ENCODE assay signal across 1 cellular context in the genomic region with DNA sequence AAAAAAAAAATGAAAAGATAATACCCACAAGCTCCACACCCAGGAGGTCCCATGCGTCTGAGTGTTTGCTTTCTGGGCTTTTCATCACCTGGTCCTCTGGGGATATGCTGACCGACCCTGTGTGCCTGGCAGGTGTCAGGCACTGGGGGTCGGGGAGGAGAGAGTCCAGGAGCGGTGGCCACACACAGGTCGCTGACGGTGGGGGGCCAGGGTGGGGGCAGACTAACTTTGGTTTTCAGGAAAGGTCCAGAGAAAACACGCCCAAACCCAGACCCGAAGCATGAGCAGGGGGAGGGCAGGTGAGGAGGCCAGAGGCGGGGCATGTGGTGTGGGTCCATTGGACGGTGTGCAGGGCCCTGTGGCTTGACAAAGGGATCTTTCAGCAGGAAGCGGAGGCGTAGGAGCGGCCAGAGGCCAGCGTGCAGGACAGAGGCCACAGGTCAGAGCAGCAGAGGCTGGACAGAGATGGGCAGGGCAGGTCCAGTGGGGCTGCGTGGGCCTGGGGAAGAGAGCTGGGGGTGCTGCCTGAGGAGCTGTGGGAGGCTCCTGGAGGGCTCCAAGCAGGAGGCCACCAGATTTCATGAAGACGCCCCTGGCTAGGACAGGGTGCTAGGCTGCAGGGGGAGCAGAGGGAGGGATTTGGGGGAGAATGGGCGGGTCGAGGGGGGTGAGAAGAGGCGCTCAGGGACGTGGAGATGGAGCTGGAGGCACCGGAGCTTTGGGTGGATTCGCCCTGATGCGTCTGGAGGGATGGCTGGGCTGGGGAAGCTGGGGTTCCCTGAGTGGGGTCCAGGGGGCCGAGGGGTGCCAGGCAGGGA.
A peak's percentile ranks its signal among the peaks of the same experiment; 100 is the strongest.
TF ChIP-seq lines count a peak whose summit lies in the region.

No MANE protein-coding gene starts in this region.

TF ChIP-seq in HepG2, 621 proteins besides CTCF, POLR2A, EP300 and RAD21 (continued from another document and continues in another):
- TF ChIP-seq, protein P1, sequence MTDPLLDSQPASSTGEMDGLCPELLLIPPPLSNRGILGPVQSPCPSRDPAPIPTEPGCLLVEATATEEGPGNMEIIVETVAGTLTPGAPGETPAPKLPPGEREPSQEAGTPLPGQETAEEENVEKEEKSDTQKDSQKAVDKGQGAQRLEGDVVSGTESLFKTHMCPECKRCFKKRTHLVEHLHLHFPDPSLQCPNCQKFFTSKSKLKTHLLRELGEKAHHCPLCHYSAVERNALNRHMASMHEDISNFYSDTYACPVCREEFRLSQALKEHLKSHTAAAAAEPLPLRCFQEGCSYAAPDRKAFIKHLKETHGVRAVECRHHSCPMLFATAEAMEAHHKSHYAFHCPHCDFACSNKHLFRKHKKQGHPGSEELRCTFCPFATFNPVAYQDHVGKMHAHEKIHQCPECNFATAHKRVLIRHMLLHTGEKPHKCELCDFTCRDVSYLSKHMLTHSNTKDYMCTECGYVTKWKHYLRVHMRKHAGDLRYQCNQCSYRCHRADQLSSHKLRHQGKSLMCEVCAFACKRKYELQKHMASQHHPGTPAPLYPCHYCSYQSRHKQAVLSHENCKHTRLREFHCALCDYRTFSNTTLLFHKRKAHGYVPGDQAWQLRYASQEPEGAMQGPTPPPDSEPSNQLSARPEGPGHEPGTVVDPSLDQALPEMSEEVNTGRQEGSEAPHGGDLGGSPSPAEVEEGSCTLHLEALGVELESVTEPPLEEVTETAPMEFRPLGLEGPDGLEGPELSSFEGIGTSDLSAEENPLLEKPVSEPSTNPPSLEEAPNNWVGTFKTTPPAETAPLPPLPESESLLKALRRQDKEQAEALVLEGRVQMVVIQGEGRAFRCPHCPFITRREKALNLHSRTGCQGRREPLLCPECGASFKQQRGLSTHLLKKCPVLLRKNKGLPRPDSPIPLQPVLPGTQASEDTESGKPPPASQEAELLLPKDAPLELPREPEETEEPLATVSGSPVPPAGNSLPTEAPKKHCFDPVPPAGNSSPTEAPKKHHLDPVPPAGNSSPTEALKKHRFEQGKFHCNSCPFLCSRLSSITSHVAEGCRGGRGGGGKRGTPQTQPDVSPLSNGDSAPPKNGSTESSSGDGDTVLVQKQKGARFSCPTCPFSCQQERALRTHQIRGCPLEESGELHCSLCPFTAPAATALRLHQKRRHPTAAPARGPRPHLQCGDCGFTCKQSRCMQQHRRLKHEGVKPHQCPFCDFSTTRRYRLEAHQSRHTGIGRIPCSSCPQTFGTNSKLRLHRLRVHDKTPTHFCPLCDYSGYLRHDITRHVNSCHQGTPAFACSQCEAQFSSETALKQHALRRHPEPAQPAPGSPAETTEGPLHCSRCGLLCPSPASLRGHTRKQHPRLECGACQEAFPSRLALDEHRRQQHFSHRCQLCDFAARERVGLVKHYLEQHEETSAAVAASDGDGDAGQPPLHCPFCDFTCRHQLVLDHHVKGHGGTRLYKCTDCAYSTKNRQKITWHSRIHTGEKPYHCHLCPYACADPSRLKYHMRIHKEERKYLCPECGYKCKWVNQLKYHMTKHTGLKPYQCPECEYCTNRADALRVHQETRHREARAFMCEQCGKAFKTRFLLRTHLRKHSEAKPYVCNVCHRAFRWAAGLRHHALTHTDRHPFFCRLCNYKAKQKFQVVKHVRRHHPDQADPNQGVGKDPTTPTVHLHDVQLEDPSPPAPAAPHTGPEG (CRISPR knock-in tag; IDR thresholded peaks at IDR 0.05), result no peak; the same call in 1 of the 2 replicates
- TF ChIP-seq ZBTB20 (CRISPR knock-in tag; IDR thresholded peaks at IDR 0.05; ENCODE audit: borderline replicate concordance, low read depth) (peak; percentile 20; the same call in 1 of the 2 replicates), ZNF557 (CRISPR knock-in tag; IDR thresholded peaks at IDR 0.05) (peak; percentile 38; the same call in 1 of the 2 replicates), TCF7 (IDR thresholded peaks at IDR 0.05; ENCODE audit: low read depth) (no peak), ZNF501 (CRISPR knock-in tag; IDR thresholded peaks at IDR 0.05) (peak; percentile 60; the same call in 1 of the 2 replicates), ZFP62 (CRISPR knock-in tag; IDR thresholded peaks at IDR 0.05) (no peak), ZNF563 (CRISPR knock-in tag; IDR thresholded peaks at IDR 0.05) (0 out of 2 replicates have a peak, but pooled peaks have one; percentile 9), SMARCE1 (IDR thresholded peaks at IDR 0.05; ENCODE audit: borderline replicate concordance) (no peak), U2AF2 (IDR thresholded peaks at IDR 0.05; ENCODE audit: low read depth, low read length) (no peak), ZBTB7B (CRISPR knock-in tag; IDR thresholded peaks at IDR 0.05) (peak; percentile 80), EHMT2 (IDR thresholded peaks at IDR 0.05; ENCODE audit: borderline replicate concordance, low read depth, low read length) (no peak), ZNF878 (CRISPR knock-in tag; IDR thresholded peaks at IDR 0.05) (no peak; the same call in 1 of the 2 replicates), ZNF891 (CRISPR knock-in tag; IDR thresholded peaks at IDR 0.05) (peak; percentile 67; the same call in 1 of the 2 replicates), KDM2A (CRISPR knock-in tag; IDR thresholded peaks at IDR 0.05; ENCODE audit: borderline replicate concordance, low read depth) (peak; percentile 67; the same call in 1 of the 2 replicates), NRL (CRISPR knock-in tag; IDR thresholded peaks at IDR 0.05; ENCODE audit: borderline replicate concordance) (peak; percentile 14; the same call in 1 of the 2 replicates), ZNF207 (IDR thresholded peaks at IDR 0.05; ENCODE audit: borderline replicate concordance) (no peak), NFE2 (CRISPR knock-in tag; IDR thresholded peaks at IDR 0.05) (no peak), ZNF333 (CRISPR knock-in tag; IDR thresholded peaks at IDR 0.05; ENCODE audit: borderline replicate concordance) (0 out of 2 replicates have a peak, but pooled peaks have one; percentile 62), THAP11 (CRISPR knock-in tag; IDR thresholded peaks at IDR 0.05) (peak; percentile 60; the same call in 1 of the 2 replicates), RELA (CRISPR knock-in tag; IDR thresholded peaks at IDR 0.05) (no peak), RFX5 (IDR thresholded peaks at IDR 0.05; ENCODE audit: low read depth, low read length) (no peak), TAF1 (CRISPR knock-in tag; IDR thresholded peaks at IDR 0.05) (peak; percentile 68), FOSL2 (CRISPR knock-in tag; IDR thresholded peaks at IDR 0.05) (peak; percentile 17; the same call in 1 of the 2 replicates), ZNF703 (CRISPR knock-in tag; IDR thresholded peaks at IDR 0.05; ENCODE audit: borderline replicate concordance) (no peak), MAF1 (CRISPR knock-in tag; IDR thresholded peaks at IDR 0.05; ENCODE audit: borderline replicate concordance) (0 out of 2 replicates have a peak, but pooled peaks have one; percentile 23)
- TF ChIP-seq, protein P2, sequence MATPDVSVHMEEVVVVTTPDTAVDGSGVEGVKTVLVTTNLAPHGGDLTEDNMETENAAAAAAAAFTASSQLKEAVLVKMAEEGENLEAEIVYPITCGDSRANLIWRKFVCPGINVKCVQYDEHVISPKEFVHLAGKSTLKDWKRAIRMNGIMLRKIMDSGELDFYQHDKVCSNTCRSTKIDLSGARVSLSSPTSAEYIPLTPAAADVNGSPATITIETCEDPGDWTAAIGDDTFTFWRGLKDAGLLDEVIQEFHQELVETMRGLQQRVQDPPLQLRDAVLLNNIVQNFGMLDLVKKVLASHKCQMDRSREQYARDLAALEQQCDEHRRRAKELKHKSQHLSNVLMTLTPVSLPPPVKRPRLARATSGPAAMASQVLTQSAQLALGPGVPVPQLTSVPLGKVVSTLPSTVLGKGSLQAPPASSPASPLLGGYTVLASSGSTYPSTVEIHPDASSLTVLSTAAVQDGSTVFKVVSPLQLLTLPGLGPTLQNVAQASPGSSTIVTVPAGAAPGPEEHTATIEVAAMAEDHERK (CRISPR knock-in tag; IDR thresholded peaks at IDR 0.05; ENCODE audit: low read depth), result no peak
- TF ChIP-seq, protein P3, sequence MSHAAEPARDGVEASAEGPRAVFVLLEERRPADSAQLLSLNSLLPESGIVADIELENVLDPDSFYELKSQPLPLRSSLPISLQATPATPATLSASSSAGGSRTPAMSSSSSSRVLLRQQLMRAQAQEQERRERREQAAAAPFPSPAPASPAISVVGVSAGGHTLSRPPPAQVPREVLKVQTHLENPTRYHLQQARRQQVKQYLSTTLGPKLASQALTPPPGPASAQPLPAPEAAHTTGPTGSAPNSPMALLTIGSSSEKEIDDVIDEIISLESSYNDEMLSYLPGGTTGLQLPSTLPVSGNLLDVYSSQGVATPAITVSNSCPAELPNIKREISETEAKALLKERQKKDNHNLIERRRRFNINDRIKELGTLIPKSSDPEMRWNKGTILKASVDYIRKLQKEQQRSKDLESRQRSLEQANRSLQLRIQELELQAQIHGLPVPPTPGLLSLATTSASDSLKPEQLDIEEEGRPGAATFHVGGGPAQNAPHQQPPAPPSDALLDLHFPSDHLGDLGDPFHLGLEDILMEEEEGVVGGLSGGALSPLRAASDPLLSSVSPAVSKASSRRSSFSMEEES (CRISPR knock-in tag; IDR thresholded peaks at IDR 0.05), result no peak
- TF ChIP-seq, protein P4, sequence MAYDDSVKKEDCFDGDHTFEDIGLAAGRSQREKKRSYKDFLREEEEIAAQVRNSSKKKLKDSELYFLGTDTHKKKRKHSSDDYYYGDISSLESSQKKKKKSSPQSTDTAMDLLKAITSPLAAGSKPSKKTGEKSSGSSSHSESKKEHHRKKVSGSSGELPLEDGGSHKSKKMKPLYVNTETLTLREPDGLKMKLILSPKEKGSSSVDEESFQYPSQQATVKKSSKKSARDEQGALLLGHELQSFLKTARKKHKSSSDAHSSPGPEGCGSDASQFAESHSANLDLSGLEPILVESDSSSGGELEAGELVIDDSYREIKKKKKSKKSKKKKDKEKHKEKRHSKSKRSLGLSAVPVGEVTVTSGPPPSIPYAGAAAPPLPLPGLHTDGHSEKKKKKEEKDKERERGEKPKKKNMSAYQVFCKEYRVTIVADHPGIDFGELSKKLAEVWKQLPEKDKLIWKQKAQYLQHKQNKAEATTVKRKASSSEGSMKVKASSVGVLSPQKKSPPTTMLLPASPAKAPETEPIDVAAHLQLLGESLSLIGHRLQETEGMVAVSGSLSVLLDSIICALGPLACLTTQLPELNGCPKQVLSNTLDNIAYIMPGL (CRISPR knock-in tag; IDR thresholded peaks at IDR 0.05; ENCODE audit: borderline replicate concordance in 1 of 2, low read depth in 1 of 2), result peak; percentile 52 to 56; a peak in 2 of 4 replicates
- TF ChIP-seq, protein P5, sequence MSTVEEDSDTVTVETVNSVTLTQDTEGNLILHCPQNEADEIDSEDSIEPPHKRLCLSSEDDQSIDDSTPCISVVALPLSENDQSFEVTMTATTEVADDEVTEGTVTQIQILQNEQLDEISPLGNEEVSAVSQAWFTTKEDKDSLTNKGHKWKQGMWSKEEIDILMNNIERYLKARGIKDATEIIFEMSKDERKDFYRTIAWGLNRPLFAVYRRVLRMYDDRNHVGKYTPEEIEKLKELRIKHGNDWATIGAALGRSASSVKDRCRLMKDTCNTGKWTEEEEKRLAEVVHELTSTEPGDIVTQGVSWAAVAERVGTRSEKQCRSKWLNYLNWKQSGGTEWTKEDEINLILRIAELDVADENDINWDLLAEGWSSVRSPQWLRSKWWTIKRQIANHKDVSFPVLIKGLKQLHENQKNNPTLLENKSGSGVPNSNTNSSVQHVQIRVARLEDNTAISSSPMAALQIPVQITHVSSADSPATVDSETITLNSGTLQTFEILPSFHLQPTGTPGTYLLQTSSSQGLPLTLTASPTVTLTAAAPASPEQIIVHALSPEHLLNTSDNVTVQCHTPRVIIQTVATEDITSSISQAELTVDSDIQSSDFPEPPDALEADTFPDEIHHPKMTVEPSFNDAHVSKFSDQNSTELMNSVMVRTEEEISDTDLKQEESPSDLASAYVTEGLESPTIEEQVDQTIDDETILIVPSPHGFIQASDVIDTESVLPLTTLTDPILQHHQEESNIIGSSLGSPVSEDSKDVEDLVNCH (CRISPR knock-in tag; IDR thresholded peaks at IDR 0.05), result no peak
- TF ChIP-seq, protein P6, sequence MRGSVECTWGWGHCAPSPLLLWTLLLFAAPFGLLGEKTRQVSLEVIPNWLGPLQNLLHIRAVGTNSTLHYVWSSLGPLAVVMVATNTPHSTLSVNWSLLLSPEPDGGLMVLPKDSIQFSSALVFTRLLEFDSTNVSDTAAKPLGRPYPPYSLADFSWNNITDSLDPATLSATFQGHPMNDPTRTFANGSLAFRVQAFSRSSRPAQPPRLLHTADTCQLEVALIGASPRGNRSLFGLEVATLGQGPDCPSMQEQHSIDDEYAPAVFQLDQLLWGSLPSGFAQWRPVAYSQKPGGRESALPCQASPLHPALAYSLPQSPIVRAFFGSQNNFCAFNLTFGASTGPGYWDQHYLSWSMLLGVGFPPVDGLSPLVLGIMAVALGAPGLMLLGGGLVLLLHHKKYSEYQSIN (CRISPR knock-in tag; IDR thresholded peaks at IDR 0.05; ENCODE audit: borderline replicate concordance), result no peak
- TF ChIP-seq, protein P7, sequence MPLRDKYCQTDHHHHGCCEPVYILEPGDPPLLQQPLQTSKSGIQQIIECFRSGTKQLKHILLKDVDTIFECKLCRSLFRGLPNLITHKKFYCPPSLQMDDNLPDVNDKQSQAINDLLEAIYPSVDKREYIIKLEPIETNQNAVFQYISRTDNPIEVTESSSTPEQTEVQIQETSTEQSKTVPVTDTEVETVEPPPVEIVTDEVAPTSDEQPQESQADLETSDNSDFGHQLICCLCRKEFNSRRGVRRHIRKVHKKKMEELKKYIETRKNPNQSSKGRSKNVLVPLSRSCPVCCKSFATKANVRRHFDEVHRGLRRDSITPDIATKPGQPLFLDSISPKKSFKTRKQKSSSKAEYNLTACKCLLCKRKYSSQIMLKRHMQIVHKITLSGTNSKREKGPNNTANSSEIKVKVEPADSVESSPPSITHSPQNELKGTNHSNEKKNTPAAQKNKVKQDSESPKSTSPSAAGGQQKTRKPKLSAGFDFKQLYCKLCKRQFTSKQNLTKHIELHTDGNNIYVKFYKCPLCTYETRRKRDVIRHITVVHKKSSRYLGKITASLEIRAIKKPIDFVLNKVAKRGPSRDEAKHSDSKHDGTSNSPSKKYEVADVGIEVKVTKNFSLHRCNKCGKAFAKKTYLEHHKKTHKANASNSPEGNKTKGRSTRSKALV (CRISPR knock-in tag; IDR thresholded peaks at IDR 0.05), result no peak
- TF ChIP-seq, protein P8, sequence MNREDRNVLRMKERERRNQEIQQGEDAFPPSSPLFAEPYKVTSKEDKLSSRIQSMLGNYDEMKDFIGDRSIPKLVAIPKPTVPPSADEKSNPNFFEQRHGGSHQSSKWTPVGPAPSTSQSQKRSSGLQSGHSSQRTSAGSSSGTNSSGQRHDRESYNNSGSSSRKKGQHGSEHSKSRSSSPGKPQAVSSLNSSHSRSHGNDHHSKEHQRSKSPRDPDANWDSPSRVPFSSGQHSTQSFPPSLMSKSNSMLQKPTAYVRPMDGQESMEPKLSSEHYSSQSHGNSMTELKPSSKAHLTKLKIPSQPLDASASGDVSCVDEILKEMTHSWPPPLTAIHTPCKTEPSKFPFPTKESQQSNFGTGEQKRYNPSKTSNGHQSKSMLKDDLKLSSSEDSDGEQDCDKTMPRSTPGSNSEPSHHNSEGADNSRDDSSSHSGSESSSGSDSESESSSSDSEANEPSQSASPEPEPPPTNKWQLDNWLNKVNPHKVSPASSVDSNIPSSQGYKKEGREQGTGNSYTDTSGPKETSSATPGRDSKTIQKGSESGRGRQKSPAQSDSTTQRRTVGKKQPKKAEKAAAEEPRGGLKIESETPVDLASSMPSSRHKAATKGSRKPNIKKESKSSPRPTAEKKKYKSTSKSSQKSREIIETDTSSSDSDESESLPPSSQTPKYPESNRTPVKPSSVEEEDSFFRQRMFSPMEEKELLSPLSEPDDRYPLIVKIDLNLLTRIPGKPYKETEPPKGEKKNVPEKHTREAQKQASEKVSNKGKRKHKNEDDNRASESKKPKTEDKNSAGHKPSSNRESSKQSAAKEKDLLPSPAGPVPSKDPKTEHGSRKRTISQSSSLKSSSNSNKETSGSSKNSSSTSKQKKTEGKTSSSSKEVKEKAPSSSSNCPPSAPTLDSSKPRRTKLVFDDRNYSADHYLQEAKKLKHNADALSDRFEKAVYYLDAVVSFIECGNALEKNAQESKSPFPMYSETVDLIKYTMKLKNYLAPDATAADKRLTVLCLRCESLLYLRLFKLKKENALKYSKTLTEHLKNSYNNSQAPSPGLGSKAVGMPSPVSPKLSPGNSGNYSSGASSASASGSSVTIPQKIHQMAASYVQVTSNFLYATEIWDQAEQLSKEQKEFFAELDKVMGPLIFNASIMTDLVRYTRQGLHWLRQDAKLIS (CRISPR knock-in tag; IDR thresholded peaks at IDR 0.05), result 0 out of 2 replicates have a peak, but pooled peaks have one; percentile 25
